Comparison of ENCODE assay signal across 21 cellular contexts in the genomic region with DNA sequence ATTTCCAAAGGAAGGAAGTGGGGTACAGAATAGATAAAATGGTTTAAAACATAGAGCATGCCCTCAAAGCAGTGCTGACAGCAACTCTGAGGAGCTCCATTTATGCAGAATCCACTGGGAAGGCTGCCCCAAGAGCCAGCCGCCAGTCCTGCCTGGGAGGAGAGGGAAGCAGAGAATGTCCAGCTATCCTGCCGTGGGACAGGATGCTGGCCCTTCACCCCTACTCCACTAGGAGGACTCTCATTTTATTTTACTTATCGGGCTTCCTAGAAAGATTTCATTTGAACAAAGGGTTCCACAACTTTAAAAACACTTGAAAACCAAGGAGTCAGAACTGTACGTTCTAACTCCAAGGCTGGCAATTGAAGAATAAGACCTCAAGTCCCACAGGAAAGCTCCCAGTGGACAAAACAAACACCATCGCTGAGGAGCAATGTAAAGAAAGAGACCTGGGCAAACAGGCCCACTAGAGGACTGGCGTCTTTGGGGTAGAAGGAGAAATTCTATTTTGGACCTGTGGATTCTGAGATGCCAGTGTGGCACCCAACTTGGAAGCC. TPM values are rescaled to one million over a fixed set of nuclear protein-coding genes. Genes with fewer than 3 reads are reported as not detected.
DNase-seq lines count a peak whose midpoint lies in the region; ATAC-seq and TF ChIP-seq lines count a peak whose summit lies in the region.
"Had no signal": no experiment of that assay in that cellular context is flagged by ENCODE, and none has a peak within 500 bp of the region (broad histone marks: within the 10 kb centered on the region; RNA-seq: fewer than 3 reads in every experiment).

No MANE protein-coding gene starts in this region.

- no peak overlapping the region for H3K27ac ChIP-seq in CD8-positive, alpha-beta T cell (ENCODE audit: low read depth, low read length)
- no peak overlapping the region for H3K27ac ChIP-seq in effector memory CD4-positive, alpha-beta T cell (ENCODE audit: insufficient read depth, low read length, poor library complexity, severe bottlenecking)
- H3K27ac ChIP-seq: ascending aorta, vagina had no signal

- H3K4me1 Mint-ChIP-seq in activated CD4-positive, alpha-beta T cell treated with anti-CD3 and anti-CD28 coated beads, Interleukin-2, amount 10 ng/mL, durations not matched to agents 7 days and 5 days, result peaks cover 54% of the 10 kb centered on the region
- peaks cover 64% of the 10 kb centered on the region for H3K4me1 Mint-ChIP-seq in CD8-positive, alpha-beta T cell (ENCODE audit: low read depth)
- peaks cover 26% of the 10 kb centered on the region for H3K4me1 Mint-ChIP-seq in memory B cell
- H3K4me1 Mint-ChIP-seq: mesothelial cell of epicardium had no signal

- POLR2A ChIA-PET in activated CD4-positive, alpha-beta T cell treated with anti-CD3 and anti-CD28 coated beads, Interleukin-2, amount 10 ng/mL, durations not matched to agents 7 days and 5 days (lab: Charles Lee), result no interaction called here
- POLR2A ChIA-PET in CD8-positive, alpha-beta T cell (lab: Charles Lee), result interaction anchor here (1.0 to 1.5 kb wide), 3 partner anchors 9 to 105 kb away, joined by 3 to 7 read pairs (median 4); no protein-coding TSS in a partner anchor

- H3K27me3 Mint-ChIP-seq in activated CD4-positive, alpha-beta T cell treated with anti-CD3 and anti-CD28 coated beads, Interleukin-2, amount 10 ng/mL, durations not matched to agents 7 days and 5 days, result no peaks in the 10 kb centered on the region
- H3K27me3 Mint-ChIP-seq in CD8-positive, alpha-beta T cell (ENCODE audit: low read depth), result no peaks in the 10 kb centered on the region
- no peaks in the 10 kb centered on the region for H3K27me3 Mint-ChIP-seq in memory B cell
- H3K27me3 Mint-ChIP-seq: activated CD8-positive, alpha-beta memory T cell treated with anti-CD3 and anti-CD28 coated beads, Interleukin-2, amount 10 ng/mL, durations not matched to agents 7 days and 5 days had no signal

- peaks cover 12% of the 10 kb centered on the region for H3K36me3 Mint-ChIP-seq in activated CD4-positive, alpha-beta T cell treated with anti-CD3 and anti-CD28 coated beads, Interleukin-2, amount 10 ng/mL, durations not matched to agents 7 days and 5 days (ENCODE audit: low read depth)
- H3K36me3 Mint-ChIP-seq in CD8-positive, alpha-beta T cell, result no peaks in the 10 kb centered on the region
- H3K36me3 Mint-ChIP-seq in memory B cell, result peaks cover 8% of the 10 kb centered on the region
- H3K36me3 Mint-ChIP-seq: activated CD8-positive, alpha-beta memory T cell treated with anti-CD3 and anti-CD28 coated beads, Interleukin-2, amount 10 ng/mL, durations not matched to agents 7 days and 5 days; mesothelial cell of epicardium had no signal

- no peak for DNase-seq in activated CD4-positive, alpha-beta T cell treated with anti-CD3 and anti-CD28 coated beads, Interleukin-2, amount 10 ng/mL, durations not matched to agents 7 days and 5 days
- no peak for DNase-seq in activated CD4-positive, alpha-beta T cell treated with anti-CD3 and anti-CD28 coated beads, Interleukin-2, amount 50 U/mL, for 48 hours
- DNase-seq in CD8-positive, alpha-beta T cell, result no peak
- DNase-seq in effector memory CD4-positive, alpha-beta T cell, result no peak
- DNase-seq in memory B cell (ENCODE audit: low spot score in 2 of 2) (no peak), RKO (ENCODE audit: low spot score) (no peak), epidermal melanocyte (ENCODE audit: insufficient read length, low spot score) (no peak), NCI-H1694 (lab: John Stamatoyannopoulos, UW) (no peak)
- DNase-seq: activated CD4-positive, CD25-positive, alpha-beta regulatory T cell; activated CD8-positive, alpha-beta memory T cell treated with anti-CD3 and anti-CD28 coated beads, Interleukin-2, amount 10 ng/mL, durations not matched to agents 7 days and 5 days; activated gamma-delta T cell; C1 segment of cervical spinal cord; IMR-90; NCI-H226; NCI-H82; OCI-M1; SIG-M5 had no signal

- peaks cover 39% of the 10 kb centered on the region for H3K4me1 ChIP-seq in CD8-positive, alpha-beta T cell (ENCODE audit: insufficient read depth, low read length)
- H3K4me1 ChIP-seq in effector memory CD4-positive, alpha-beta T cell (ENCODE audit: control insufficient read depth, insufficient read depth, low read length, poor library complexity, severe bottlenecking), result peaks cover 45% of the 10 kb centered on the region
- H3K4me1 ChIP-seq: ascending aorta, vagina had no signal

- intact Hi-C loops in CD8-positive, alpha-beta T cell (cut with DNase I, micrococcal nuclease), result no loop called here

- no peaks in the 10 kb centered on the region for H3K27me3 ChIP-seq in CD8-positive, alpha-beta T cell (ENCODE audit: insufficient read depth, low read length)
- no peaks in the 10 kb centered on the region for H3K27me3 ChIP-seq in effector memory CD4-positive, alpha-beta T cell (replicated peaks; ENCODE audit: control insufficient read depth, insufficient read depth, low read length, poor library complexity, severe bottlenecking)
- H3K27me3 ChIP-seq: ascending aorta, vagina had no signal

- H3K27ac Mint-ChIP-seq in activated CD4-positive, alpha-beta T cell treated with anti-CD3 and anti-CD28 coated beads, Interleukin-2, amount 10 ng/mL, durations not matched to agents 7 days and 5 days, result peak overlapping the region; percentile 73
- peak overlapping the region; percentile 60 for H3K27ac Mint-ChIP-seq in CD8-positive, alpha-beta T cell
- peak overlapping the region; percentile 9 for H3K27ac Mint-ChIP-seq in memory B cell
- H3K27ac Mint-ChIP-seq: activated CD8-positive, alpha-beta memory T cell treated with anti-CD3 and anti-CD28 coated beads, Interleukin-2, amount 10 ng/mL, durations not matched to agents 7 days and 5 days; mesothelial cell of epicardium had no signal

- H3K9me3 ChIP-seq in CD8-positive, alpha-beta T cell (ENCODE audit: low read length), result no peaks in the 10 kb centered on the region
- H3K9me3 ChIP-seq in effector memory CD4-positive, alpha-beta T cell (ENCODE audit: control insufficient read depth, low read length), result no peaks in the 10 kb centered on the region
- H3K9me3 ChIP-seq: ascending aorta, vagina had no signal

- no peaks in the 10 kb centered on the region for H3K36me3 ChIP-seq in CD8-positive, alpha-beta T cell (ENCODE audit: insufficient read depth, low read length)
- no peaks in the 10 kb centered on the region for H3K36me3 ChIP-seq in effector memory CD4-positive, alpha-beta T cell (ENCODE audit: control insufficient read depth, insufficient read depth, low read length)
- H3K36me3 ChIP-seq: ascending aorta, vagina had no signal

- TF ChIP-seq CTCF in CD8-positive, alpha-beta T cell (IDR thresholded peaks at IDR 0.05), result no peak

- H3K9me3 Mint-ChIP-seq in activated CD4-positive, alpha-beta T cell treated with anti-CD3 and anti-CD28 coated beads, Interleukin-2, amount 10 ng/mL, durations not matched to agents 7 days and 5 days, result no peaks in the 10 kb centered on the region
- H3K9me3 Mint-ChIP-seq in CD8-positive, alpha-beta T cell, result no peaks in the 10 kb centered on the region
- no peaks in the 10 kb centered on the region for H3K9me3 Mint-ChIP-seq in memory B cell
- H3K9me3 Mint-ChIP-seq: mesothelial cell of epicardium had no signal

- H3K4me3 Mint-ChIP-seq in activated CD4-positive, alpha-beta T cell treated with anti-CD3 and anti-CD28 coated beads, Interleukin-2, amount 10 ng/mL, durations not matched to agents 7 days and 5 days, result no peak overlapping the region
- peak overlapping the region; percentile 19 for H3K4me3 Mint-ChIP-seq in CD8-positive, alpha-beta T cell
- H3K4me3 Mint-ChIP-seq in memory B cell, result no peak overlapping the region
- H3K4me3 Mint-ChIP-seq: activated CD8-positive, alpha-beta memory T cell treated with anti-CD3 and anti-CD28 coated beads, Interleukin-2, amount 10 ng/mL, durations not matched to agents 7 days and 5 days; mesothelial cell of epicardium had no signal

- CTCF ChIA-PET in activated CD4-positive, alpha-beta T cell treated with anti-CD3 and anti-CD28 coated beads, Interleukin-2, amount 10 ng/mL, durations not matched to agents 7 days and 5 days (lab: Charles Lee), result interaction anchor here (1.1 to 1.7 kb wide), 5 partner anchors 8 to 83 kb away, joined by 3 to 7 read pairs (median 3); no protein-coding TSS in a partner anchor
- CTCF ChIA-PET in CD8-positive, alpha-beta T cell (lab: Charles Lee), result interaction anchor here (1.0 to 2.5 kb wide), 3 partner anchors 9 to 36 kb away, joined by 3 to 9 read pairs (median 3); partner anchors contain the start of gene SFMBT1

- ATAC-seq in CD8-positive, alpha-beta T cell, result no peak
- no peak for ATAC-seq in memory B cell (ENCODE audit: low read depth)
- ATAC-seq: activated CD8-positive, alpha-beta memory T cell treated with anti-CD3 and anti-CD28 coated beads, Interleukin-2, amount 10 ng/mL, durations not matched to agents 7 days and 5 days; HCT116 had no signal

- no peak overlapping the region for H3K4me3 ChIP-seq in CD8-positive, alpha-beta T cell (ENCODE audit: low read depth, low read length)
- peak overlapping the region; percentile 3 for H3K4me3 ChIP-seq in effector memory CD4-positive, alpha-beta T cell (ENCODE audit: insufficient read depth, low read depth, low read length, poor library complexity, severe bottlenecking)
- H3K4me3 ChIP-seq: ascending aorta, vagina had no signal

RNA-seq across cellular contexts. Expression of gene SFMBT1, which starts 9.7 kb away (rescaled TPM):
- total RNA-seq in activated CD4-positive, alpha-beta T cell treated with anti-CD3 and anti-CD28 coated beads, Interleukin-2, amount 10 ng/mL, durations not matched to agents 7 days and 5 days, result 10 to 100 TPM; 32.2 to 32.8 TPM
- 10 to 100 TPM; 23.6 to 26.2 TPM for total RNA-seq in CD8-positive, alpha-beta T cell

Comparison
In these comparisons a context has a peak if more than half of its experiments do, and no peak if none do; other contexts are left out.
1. H3K27ac Mint-ChIP-seq: peak in every context shown above with its lines; median percentile 73 in activated CD4-positive, alpha-beta T cell treated with anti-CD3 and anti-CD28 coated beads, Interleukin-2, amount 10 ng/mL, durations not matched to agents 7 days and 5 days; 60 in CD8-positive, alpha-beta T cell; 9 in memory B cell.